ENCODE assay signal across 27 cellular contexts in the genomic region with DNA sequence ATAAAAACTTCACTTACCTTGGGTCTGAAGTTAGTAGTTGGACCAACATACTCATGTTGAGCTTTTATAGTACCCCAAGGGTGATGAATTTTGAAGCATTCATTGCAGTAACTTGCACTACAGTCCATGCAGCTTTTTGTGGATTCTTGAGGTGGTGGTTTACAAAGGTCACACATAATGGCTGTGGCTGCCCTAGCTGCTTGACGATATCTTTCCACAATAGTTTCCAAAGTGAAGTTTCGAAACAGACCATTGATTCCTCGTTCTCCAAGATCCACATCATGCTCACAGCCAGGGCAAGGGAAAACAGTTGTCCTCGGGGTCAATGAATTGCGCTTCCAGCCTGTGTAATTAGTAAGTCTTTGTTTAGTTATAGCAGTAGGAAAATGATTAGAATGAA. TPM values are rescaled to one million over a fixed set of nuclear protein-coding genes. Genes with fewer than 3 reads are reported as not detected.
"Had no signal": no experiment of that assay in that cellular context is flagged by ENCODE, and none has a peak within 500 bp of the region (broad histone marks: within the 10 kb centered on the region; RNA-seq: fewer than 3 reads in every experiment).

No MANE protein-coding gene starts in this region.

- DNase-seq: activated CD4-positive, alpha-beta T cell treated with anti-CD3 and anti-CD28 coated beads, Interleukin-2, amount 10 ng/mL, durations not matched to agents 7 days and 5 days; activated CD8-positive, alpha-beta memory T cell treated with anti-CD3 and anti-CD28 coated beads, Interleukin-2, amount 10 ng/mL, durations not matched to agents 7 days and 5 days; activated CD8-positive, alpha-beta T cell treated with anti-CD3 and anti-CD28 coated beads for 36 hours; activated gamma-delta T cell; activated naive CD4-positive, alpha-beta T cell treated with anti-CD3 and anti-CD28 coated beads, Interleukin-2, amount 50 U/mL, for 16 hours; activated naive CD8-positive, alpha-beta T cell treated with anti-CD3 and anti-CD28 coated beads, Interleukin-2, amount 50 U/mL, for 24 hours; activated T-cell treated with anti-CD3 and anti-CD28 coated beads for 4 hours; brain microvascular endothelial cell; caudate nucleus; dermis blood vessel endothelial cell; effector CD8-positive, alpha-beta T cell; erythroblast; foreskin melanocyte; glutamatergic neuron; hypothalamus; nephron progenitor cell; occipital lobe; posterior cingulate gyrus; stimulated activated CD4-positive, alpha-beta T cell treated with anti-CD3 and anti-CD28 coated beads, Interleukin-2, amount 100 ng/mL, for 48 hours; stimulated activated CD8-positive, alpha-beta memory T cell treated with anti-CD3 and anti-CD28 coated beads, Interleukin-4, amount 100 ng/mL, for 48 hours; stimulated activated naive CD4-positive, alpha-beta T cell; SW 1271; T-helper 17 cell; upper lobe of left lung had no signal

- H3K9me3 ChIP-seq: thoracic aorta had no signal

- ATAC-seq: activated CD4-positive, CD25-positive, alpha-beta regulatory T cell treated with anti-CD3 and anti-CD28 coated beads, Interleukin-2, amount 50 U/mL, for 24 hours; activated CD8-positive, alpha-beta memory T cell treated with anti-CD3 and anti-CD28 coated beads, Interleukin-2, amount 10 ng/mL, durations not matched to agents 7 days and 5 days; activated CD8-positive, alpha-beta T cell treated with anti-CD3 and anti-CD28 coated beads for 36 hours; activated naive CD8-positive, alpha-beta T cell treated with anti-CD3 and anti-CD28 coated beads, Interleukin-2, amount 50 U/mL, for 24 hours; T-helper 17 cell had no signal

- H3K4me3 ChIP-seq: thoracic aorta, upper lobe of left lung had no signal

- H3K4me1 ChIP-seq: upper lobe of left lung had no signal

- H3K27ac ChIP-seq: brain microvascular endothelial cell, thoracic aorta, upper lobe of left lung had no signal

- H3K27me3 ChIP-seq: brain microvascular endothelial cell, upper lobe of left lung had no signal

- H3K36me3 ChIP-seq: brain microvascular endothelial cell, thoracic aorta, upper lobe of left lung had no signal

RNA-seq across cellular contexts. Expression of a gene that starts 22.7 kb away (rescaled TPM):
- total RNA-seq: activated CD4-positive, alpha-beta T cell treated with anti-CD3 and anti-CD28 coated beads, Interleukin-2, amount 10 ng/mL, durations not matched to agents 7 days and 5 days; activated T-helper 1 cell treated with anti-CD3 and anti-CD28 coated beads, Interleukin-12 subunit alpha, Interleukin-12 subunit beta, Interleukin-2, Interleukin-4 antibody, amounts not matched to agents 30 ng/mL and 10 ng/mL and 1 ng/mL, durations not matched to agents 14 hours and 24 hours and 36 hours had no signal
